In genomic region chr1:234998174-234998741, GRCh38 we compare ENCODE assay signal across 10 cellular contexts.
DNase-seq lines count a peak whose midpoint lies in the region; ATAC-seq, FAIRE-seq and TF ChIP-seq lines count a peak whose summit lies in the region.
"Had no signal": no experiment of that assay in that cellular context is flagged by ENCODE, and none has a peak within 500 bp of the region (broad histone marks: within the 10 kb centered on the region; RNA-seq: fewer than 3 reads in every experiment).

No MANE protein-coding gene starts in this region.

- H3K9me3 ChIP-seq in thoracic aorta, result no peaks in the 10 kb centered on the region

- H3K36me3 ChIP-seq in thoracic aorta, result no peaks in the 10 kb centered on the region

- no peak for TF ChIP-seq POLR2A in lower leg skin (IDR thresholded peaks at IDR 0.05)
- no peak for TF ChIP-seq POLR2A in GM12892 (IDR thresholded peaks at IDR 0.05; ENCODE audit: low read depth, low read length)

- H3K27me3 ChIP-seq in thoracic aorta (replicated peaks; ENCODE audit: insufficient read depth), result no peaks in the 10 kb centered on the region

- peak overlapping the region; percentile 79 to 93 for H3K27ac ChIP-seq in coronary artery
- peak overlapping the region; percentile 96 to 98 for H3K27ac ChIP-seq in thoracic aorta

- H3K4me3 ChIP-seq in coronary artery, result peak overlapping the region; percentile 49
- no peak overlapping the region for H3K4me3 ChIP-seq in lower leg skin (ENCODE audit: low read depth, poor library complexity, severe bottlenecking)
- H3K4me3 ChIP-seq in thoracic aorta, result peak overlapping the region; percentile 54

- ATAC-seq in thoracic aorta (ENCODE audit: insufficient number of reproducible peaks, low FRiP score, low read depth) (peak; percentile 21), GM19395 (IDR thresholded peaks at IDR 0.05; ENCODE audit: unreplicated experiment) (no peak)

- intact Hi-C loops in lower leg skin (cut with DNase I; ENCODE audit: low total_unique reads), result no loop called here

- WGBS in lower leg skin, 2 donors, result 44 to 50% methylated on average over 13 of the region's 13 CpGs

- TF ChIP-seq CTCF in coronary artery (IDR thresholded peaks at IDR 0.05), result no peak
- TF ChIP-seq CTCF in lower leg skin (IDR thresholded peaks at IDR 0.05), result no peak
- no peak for TF ChIP-seq CTCF in thoracic aorta (IDR thresholded peaks at IDR 0.05)

- DNase-seq in M059J (ENCODE audit: low read depth) (peak; percentile 93), coronary artery (ENCODE audit: low spot score) (peak; percentile 89), lower leg skin (ENCODE audit: low spot score in 2 of 2) (peak; percentile 79 to 92), thoracic aorta (ENCODE audit: low spot score) (no peak), GM12892 (ENCODE audit: insufficient read length) (no peak), NCI-H128 (lab: John Stamatoyannopoulos, UW; ENCODE audit: unreplicated experiment) (no peak), NOMO-1 treated with dmso at 0.1 percent for 144 hours (lab: John Stamatoyannopoulos, UW; ENCODE audit: unreplicated experiment) (no peak)
- DNase-seq: KBM-7 had no signal

- FAIRE-seq in GM12892 (lab: Jason Lieb, UNC), result no peak
- FAIRE-seq: frontal cortex had no signal

- peaks cover 11 to 30% of the 10 kb centered on the region in 2 donors for H3K4me1 ChIP-seq in thoracic aorta (ENCODE audit: control insufficient read depth in 1 of 2, low read depth in 2 of 2)

Comparison
In these comparisons a context has a peak if more than half of its experiments do, and no peak if none do; other contexts are left out.
1. DNase-seq: peak in M059J (single experiment), coronary artery (single experiment) and lower leg skin (2 of 2); none in thoracic aorta (single experiment), GM12892 (single experiment), NCI-H128 (single experiment) and NOMO-1 treated with dmso at 0.1 percent for 144 hours (single experiment).